In genomic region chr12:6941267-6941666, GRCh38 we compare ENCODE assay signal across 2 cellular contexts.
A peak's percentile ranks its signal among the peaks of the same experiment; 100 is the strongest.
TF ChIP-seq lines count a peak whose summit lies in the region.

No MANE protein-coding gene starts in this region.

TF ChIP-seq in WTC11, 78 proteins besides CTCF, POLR2A, EP300 and RAD21 (continues in another document):
- TF ChIP-seq PREB (CRISPR knock-in tag; IDR thresholded peaks at IDR 0.05; ENCODE audit: borderline replicate concordance) (no peak), USF1 (CRISPR knock-in tag; IDR thresholded peaks at IDR 0.05) (no peak), ZNF263 (CRISPR knock-in tag; IDR thresholded peaks at IDR 0.05; ENCODE audit: low read depth) (no peak), MYBL2 (CRISPR knock-in tag; IDR thresholded peaks at IDR 0.05) (no peak), JUN (CRISPR knock-in tag; IDR thresholded peaks at IDR 0.05) (no peak), SOX15 (CRISPR knock-in tag; IDR thresholded peaks at IDR 0.05) (no peak), ATF3 (CRISPR knock-in tag; conservative IDR thresholded peaks at IDR 0.05) (no peak), SMAD4 (CRISPR knock-in tag; IDR thresholded peaks at IDR 0.05) (no peak), STAT6 (CRISPR knock-in tag; conservative IDR thresholded peaks at IDR 0.05; ENCODE audit: low read depth) (no peak), RORB (CRISPR knock-in tag; IDR thresholded peaks at IDR 0.05) (peak; percentile 8; the same call in 1 of the 2 replicates), PRRX2 (CRISPR knock-in tag; IDR thresholded peaks at IDR 0.05) (no peak), ZNF121 (CRISPR knock-in tag; IDR thresholded peaks at IDR 0.05) (no peak), NR3C1 (CRISPR knock-in tag; conservative IDR thresholded peaks at IDR 0.05; ENCODE audit: low read depth) (no peak), ZNF138 (CRISPR knock-in tag; conservative IDR thresholded peaks at IDR 0.05) (no peak), ZNF416 (CRISPR knock-in tag; IDR thresholded peaks at IDR 0.05) (0 out of 2 replicates have a peak, but pooled peaks have one; percentile 47), ERG (CRISPR knock-in tag; IDR thresholded peaks at IDR 0.05) (0 out of 2 replicates have a peak, but pooled peaks have one; percentile 38)
- TF ChIP-seq, protein P1, sequence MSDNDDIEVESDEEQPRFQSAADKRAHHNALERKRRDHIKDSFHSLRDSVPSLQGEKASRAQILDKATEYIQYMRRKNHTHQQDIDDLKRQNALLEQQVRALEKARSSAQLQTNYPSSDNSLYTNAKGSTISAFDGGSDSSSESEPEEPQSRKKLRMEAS (CRISPR knock-in tag; IDR thresholded peaks at IDR 0.05), result no peak
- TF ChIP-seq, protein P2, sequence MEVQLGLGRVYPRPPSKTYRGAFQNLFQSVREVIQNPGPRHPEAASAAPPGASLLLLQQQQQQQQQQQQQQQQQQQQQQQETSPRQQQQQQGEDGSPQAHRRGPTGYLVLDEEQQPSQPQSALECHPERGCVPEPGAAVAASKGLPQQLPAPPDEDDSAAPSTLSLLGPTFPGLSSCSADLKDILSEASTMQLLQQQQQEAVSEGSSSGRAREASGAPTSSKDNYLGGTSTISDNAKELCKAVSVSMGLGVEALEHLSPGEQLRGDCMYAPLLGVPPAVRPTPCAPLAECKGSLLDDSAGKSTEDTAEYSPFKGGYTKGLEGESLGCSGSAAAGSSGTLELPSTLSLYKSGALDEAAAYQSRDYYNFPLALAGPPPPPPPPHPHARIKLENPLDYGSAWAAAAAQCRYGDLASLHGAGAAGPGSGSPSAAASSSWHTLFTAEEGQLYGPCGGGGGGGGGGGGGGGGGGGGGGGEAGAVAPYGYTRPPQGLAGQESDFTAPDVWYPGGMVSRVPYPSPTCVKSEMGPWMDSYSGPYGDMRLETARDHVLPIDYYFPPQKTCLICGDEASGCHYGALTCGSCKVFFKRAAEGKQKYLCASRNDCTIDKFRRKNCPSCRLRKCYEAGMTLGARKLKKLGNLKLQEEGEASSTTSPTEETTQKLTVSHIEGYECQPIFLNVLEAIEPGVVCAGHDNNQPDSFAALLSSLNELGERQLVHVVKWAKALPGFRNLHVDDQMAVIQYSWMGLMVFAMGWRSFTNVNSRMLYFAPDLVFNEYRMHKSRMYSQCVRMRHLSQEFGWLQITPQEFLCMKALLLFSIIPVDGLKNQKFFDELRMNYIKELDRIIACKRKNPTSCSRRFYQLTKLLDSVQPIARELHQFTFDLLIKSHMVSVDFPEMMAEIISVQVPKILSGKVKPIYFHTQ (CRISPR knock-in tag; IDR thresholded peaks at IDR 0.05), result 0 out of 2 replicates have a peak, but pooled peaks have one; percentile 16

TF ChIP-seq in HepG2, 621 proteins besides CTCF, POLR2A, EP300 and RAD21:
- no peak for TF ChIP-seq TOPORS (CRISPR knock-in tag; IDR thresholded peaks at IDR 0.05)
- peak; percentile 69 for TF ChIP-seq AGO2 (optimal IDR thresholded peaks at IDR 0.05; ENCODE audit: low read depth, low read length)
- no peak for TF ChIP-seq ZNF607 (CRISPR knock-in tag; IDR thresholded peaks at IDR 0.05; ENCODE audit: borderline replicate concordance)
- no peak for TF ChIP-seq ZNF432 (CRISPR knock-in tag; IDR thresholded peaks at IDR 0.05; ENCODE audit: borderline replicate concordance)
- 0 out of 2 replicates have a peak, but pooled peaks have one; percentile 33 for TF ChIP-seq ZBTB33 (CRISPR knock-in tag; IDR thresholded peaks at IDR 0.05)
- no peak for TF ChIP-seq ZSCAN25 (CRISPR knock-in tag; IDR thresholded peaks at IDR 0.05)
TF ChIP-seq in HepG2: peak in this region for 2.
